Comparison of ENCODE assay signal across 15 cellular contexts in the genomic region with DNA sequence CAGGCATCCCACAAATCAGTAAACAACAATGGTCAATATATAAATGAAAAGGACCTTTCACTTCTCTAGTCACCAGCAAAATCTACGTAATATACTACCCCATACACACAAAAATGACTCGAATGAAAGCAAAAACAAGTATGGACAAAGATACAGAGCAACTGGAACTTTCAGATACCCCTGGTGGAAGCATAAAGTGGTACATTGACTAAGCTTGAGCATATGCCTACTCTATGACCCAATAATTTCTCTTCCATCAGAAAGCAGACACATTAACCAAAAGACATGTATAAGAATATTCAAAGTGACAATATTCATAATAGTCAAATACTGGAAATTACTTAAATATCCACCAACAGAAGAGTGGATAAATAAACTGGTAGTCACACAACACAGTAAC.
"Had no signal": no experiment of that assay in that cellular context is flagged by ENCODE, and none has a peak within 500 bp of the region (broad histone marks: within the 10 kb centered on the region; RNA-seq: fewer than 3 reads in every experiment).

No MANE protein-coding gene starts in this region.

- H3K4me3 Mint-ChIP-seq: activated B cell treated with CpG ODN at 0.5 μM for 24 hours; activated CD4-positive, alpha-beta memory T cell treated with anti-CD3 and anti-CD28 coated beads for 36 hours; activated naive CD8-positive, alpha-beta T cell; natural killer cell; stimulated activated naive B cell treated with anti-CD40 and anti-IgM and Interleukin-4, amounts not matched to agents 10 μg/mL and 1 μg/mL and 100 μg/mL, for 72 hours; T-cell had no signal

- H3K4me3 ChIP-seq: esophagus muscularis mucosa, hepatocyte, thyroid gland had no signal

- H3K36me3 Mint-ChIP-seq: natural killer cell had no signal

- H3K27ac Mint-ChIP-seq: activated B cell treated with CpG ODN at 0.5 μM for 24 hours; activated CD4-positive, alpha-beta memory T cell treated with anti-CD3 and anti-CD28 coated beads for 36 hours; activated naive CD8-positive, alpha-beta T cell; stimulated activated naive B cell treated with anti-CD40 and anti-IgM and Interleukin-4, amounts not matched to agents 10 μg/mL and 1 μg/mL and 100 μg/mL, for 72 hours; T-cell had no signal

- H3K9me3 Mint-ChIP-seq: activated B cell treated with CpG ODN at 0.5 μM for 24 hours; activated CD4-positive, alpha-beta memory T cell treated with anti-CD3 and anti-CD28 coated beads for 36 hours; natural killer cell; stimulated activated naive B cell treated with anti-CD40 and anti-IgM and Interleukin-4, amounts not matched to agents 10 μg/mL and 1 μg/mL and 100 μg/mL, for 72 hours; T-cell had no signal

- H3K27ac ChIP-seq: esophagus muscularis mucosa, hepatocyte, neutrophil, thyroid gland had no signal

- H3K27me3 ChIP-seq: esophagus muscularis mucosa, hepatocyte, neutrophil, thyroid gland had no signal

- H3K9me3 ChIP-seq: esophagus muscularis mucosa, neutrophil, thyroid gland had no signal

- DNase-seq: activated B cell treated with CpG ODN at 0.5 μM for 24 hours; activated CD4-positive, alpha-beta memory T cell treated with anti-CD3 and anti-CD28 coated beads for 36 hours; activated CD4-positive, alpha-beta T cell treated with anti-CD3 and anti-CD28 coated beads for 4 hours; activated T-cell treated with anti-CD3 and anti-CD28 coated beads for 4 hours; cortex of kidney; left cardiac atrium; natural killer cell; stimulated activated CD4-positive, alpha-beta T cell treated with anti-CD3 and anti-CD28 coated beads, Interleukin-4, amount 100 ng/mL, for 4 hours; stimulated activated naive B cell treated with anti-CD40 and anti-IgM and Interleukin-4, amounts not matched to agents 10 μg/mL and 1 μg/mL and 100 μg/mL, for 72 hours; T-cell; thyroid gland had no signal

- ATAC-seq: natural killer cell, T-cell had no signal

- H3K36me3 ChIP-seq: esophagus muscularis mucosa, neutrophil, thyroid gland had no signal

- H3K27me3 Mint-ChIP-seq: activated B cell treated with CpG ODN at 0.5 μM for 24 hours; activated CD4-positive, alpha-beta memory T cell treated with anti-CD3 and anti-CD28 coated beads for 36 hours; activated naive CD8-positive, alpha-beta T cell; stimulated activated naive B cell treated with anti-CD40 and anti-IgM and Interleukin-4, amounts not matched to agents 10 μg/mL and 1 μg/mL and 100 μg/mL, for 72 hours; T-cell had no signal
